In the genomic region with DNA sequence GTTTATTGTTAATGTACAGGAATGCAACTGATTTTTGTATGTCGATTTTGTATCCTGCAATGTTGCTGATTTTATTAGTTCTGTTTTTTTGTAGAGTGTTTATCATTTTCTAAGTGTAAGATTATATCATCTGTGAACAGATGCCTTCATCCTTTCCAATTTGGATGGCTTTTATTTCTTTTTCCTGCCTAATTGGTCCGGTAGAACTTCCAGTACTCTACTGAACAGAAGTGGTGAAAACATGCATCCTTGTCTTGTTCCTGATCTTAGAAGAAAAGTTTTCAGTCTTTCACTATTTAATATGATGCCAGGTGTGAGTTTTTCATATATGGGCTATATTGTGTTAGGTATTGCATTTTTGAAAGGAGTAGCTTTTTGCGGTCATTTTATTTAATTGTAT, we compare ENCODE assay signal across 1 cellular context.
TF ChIP-seq lines count a peak whose summit lies in the region.

No MANE protein-coding gene starts in this region.

TF ChIP-seq in HepG2, 621 proteins besides CTCF, POLR2A, EP300 and RAD21 (continued from another document):
- TF ChIP-seq, protein P1, sequence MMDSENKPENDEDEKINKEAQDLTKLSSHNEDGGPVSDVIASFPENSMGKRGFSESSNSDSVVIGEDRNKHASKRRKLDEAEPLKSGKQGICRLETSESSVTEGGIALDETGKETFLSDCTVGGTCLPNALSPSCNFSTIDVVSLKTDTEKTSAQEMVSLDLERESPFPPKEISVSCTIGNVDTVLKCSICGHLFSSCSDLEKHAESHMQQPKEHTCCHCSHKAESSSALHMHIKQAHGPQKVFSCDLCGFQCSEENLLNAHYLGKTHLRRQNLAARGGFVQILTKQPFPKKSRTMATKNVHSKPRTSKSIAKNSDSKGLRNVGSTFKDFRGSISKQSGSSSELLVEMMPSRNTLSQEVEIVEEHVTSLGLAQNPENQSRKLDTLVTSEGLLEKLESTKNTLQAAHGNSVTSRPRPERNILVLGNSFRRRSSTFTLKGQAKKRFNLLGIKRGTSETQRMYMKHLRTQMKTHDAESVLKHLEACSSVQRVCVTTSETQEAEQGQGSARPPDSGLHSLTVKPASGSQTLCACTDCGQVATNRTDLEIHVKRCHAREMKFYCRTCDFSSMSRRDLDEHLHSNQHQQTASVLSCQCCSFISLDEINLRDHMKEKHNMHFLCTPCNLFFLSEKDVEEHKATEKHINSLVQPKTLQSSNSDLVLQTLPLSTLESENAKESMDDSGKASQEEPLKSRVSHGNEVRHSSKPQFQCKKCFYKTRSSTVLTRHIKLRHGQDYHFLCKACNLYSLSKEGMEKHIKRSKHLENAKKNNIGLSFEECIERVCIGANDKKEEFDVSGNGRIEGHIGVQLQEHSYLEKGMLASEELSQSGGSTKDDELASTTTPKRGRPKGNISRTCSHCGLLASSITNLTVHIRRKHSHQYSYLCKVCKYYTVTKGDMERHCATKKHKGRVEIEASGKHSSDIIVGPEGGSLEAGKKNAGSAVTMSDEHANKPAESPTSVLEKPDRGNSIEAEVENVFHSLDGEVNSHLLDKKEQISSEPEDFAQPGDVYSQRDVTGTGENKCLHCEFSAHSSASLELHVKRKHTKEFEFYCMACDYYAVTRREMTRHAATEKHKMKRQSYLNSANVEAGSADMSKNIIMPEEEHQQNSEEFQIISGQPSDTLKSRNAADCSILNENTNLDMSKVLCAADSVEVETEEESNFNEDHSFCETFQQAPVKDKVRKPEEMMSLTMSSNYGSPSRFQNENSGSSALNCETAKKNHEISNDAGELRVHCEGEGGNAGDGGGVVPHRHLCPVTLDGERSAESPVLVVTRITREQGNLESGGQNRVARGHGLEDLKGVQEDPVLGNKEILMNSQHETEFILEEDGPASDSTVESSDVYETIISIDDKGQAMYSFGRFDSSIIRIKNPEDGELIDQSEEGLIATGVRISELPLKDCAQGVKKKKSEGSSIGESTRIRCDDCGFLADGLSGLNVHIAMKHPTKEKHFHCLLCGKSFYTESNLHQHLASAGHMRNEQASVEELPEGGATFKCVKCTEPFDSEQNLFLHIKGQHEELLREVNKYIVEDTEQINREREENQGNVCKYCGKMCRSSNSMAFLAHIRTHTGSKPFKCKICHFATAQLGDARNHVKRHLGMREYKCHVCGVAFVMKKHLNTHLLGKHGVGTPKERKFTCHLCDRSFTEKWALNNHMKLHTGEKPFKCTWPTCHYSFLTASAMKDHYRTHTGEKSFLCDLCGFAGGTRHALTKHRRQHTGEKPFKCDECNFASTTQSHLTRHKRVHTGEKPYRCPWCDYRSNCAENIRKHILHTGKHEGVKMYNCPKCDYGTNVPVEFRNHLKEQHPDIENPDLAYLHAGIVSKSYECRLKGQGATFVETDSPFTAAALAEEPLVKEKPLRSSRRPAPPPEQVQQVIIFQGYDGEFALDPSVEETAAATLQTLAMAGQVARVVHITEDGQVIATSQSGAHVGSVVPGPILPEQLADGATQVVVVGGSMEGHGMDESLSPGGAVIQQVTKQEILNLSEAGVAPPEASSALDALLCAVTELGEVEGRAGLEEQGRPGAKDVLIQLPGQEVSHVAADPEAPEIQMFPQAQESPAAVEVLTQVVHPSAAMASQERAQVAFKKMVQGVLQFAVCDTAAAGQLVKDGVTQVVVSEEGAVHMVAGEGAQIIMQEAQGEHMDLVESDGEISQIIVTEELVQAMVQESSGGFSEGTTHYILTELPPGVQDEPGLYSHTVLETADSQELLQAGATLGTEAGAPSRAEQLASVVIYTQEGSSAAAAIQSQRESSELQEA (CRISPR knock-in tag; IDR thresholded peaks at IDR 0.05; ENCODE audit: not compliant biosample characterization) = no peak
- TF ChIP-seq GABPA (IDR thresholded peaks at IDR 0.05; ENCODE audit: low read depth, low read length) (no peak), GABPA (CRISPR knock-in tag; IDR thresholded peaks at IDR 0.05; ENCODE audit: low read depth) (no peak), ZNF44 (CRISPR knock-in tag; IDR thresholded peaks at IDR 0.05) (no peak), NFRKB (IDR thresholded peaks at IDR 0.05) (no peak), GTF3A (CRISPR knock-in tag; conservative IDR thresholded peaks at IDR 0.05) (no peak), ZNF260 (CRISPR knock-in tag; IDR thresholded peaks at IDR 0.05; ENCODE audit: borderline replicate concordance, low read depth) (no peak), ZNF761 (CRISPR knock-in tag; conservative IDR thresholded peaks at IDR 0.05) (no peak), MAFK (conservative IDR thresholded peaks at IDR 0.05 in 1 of 2, IDR thresholded peaks at IDR 0.05 in 1 of 2; ENCODE audit: low read length in 2 of 2) (no peak), SALL1 (CRISPR knock-in tag; IDR thresholded peaks at IDR 0.05) (no peak), ZBTB7A (CRISPR knock-in tag; IDR thresholded peaks at IDR 0.05) (no peak)
- TF ChIP-seq, protein P2, sequence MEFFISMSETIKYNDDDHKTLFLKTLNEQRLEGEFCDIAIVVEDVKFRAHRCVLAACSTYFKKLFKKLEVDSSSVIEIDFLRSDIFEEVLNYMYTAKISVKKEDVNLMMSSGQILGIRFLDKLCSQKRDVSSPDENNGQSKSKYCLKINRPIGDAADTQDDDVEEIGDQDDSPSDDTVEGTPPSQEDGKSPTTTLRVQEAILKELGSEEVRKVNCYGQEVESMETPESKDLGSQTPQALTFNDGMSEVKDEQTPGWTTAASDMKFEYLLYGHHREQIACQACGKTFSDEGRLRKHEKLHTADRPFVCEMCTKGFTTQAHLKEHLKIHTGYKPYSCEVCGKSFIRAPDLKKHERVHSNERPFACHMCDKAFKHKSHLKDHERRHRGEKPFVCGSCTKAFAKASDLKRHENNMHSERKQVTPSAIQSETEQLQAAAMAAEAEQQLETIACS (CRISPR knock-in tag; IDR thresholded peaks at IDR 0.05) = no peak
- TF ChIP-seq, protein P3, sequence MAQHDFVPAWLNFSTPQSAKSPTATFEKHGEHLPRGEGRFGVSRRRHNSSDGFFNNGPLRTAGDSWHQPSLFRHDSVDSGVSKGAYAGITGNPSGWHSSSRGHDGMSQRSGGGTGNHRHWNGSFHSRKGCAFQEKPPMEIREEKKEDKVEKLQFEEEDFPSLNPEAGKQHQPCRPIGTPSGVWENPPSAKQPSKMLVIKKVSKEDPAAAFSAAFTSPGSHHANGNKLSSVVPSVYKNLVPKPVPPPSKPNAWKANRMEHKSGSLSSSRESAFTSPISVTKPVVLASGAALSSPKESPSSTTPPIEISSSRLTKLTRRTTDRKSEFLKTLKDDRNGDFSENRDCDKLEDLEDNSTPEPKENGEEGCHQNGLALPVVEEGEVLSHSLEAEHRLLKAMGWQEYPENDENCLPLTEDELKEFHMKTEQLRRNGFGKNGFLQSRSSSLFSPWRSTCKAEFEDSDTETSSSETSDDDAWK (CRISPR knock-in tag; IDR thresholded peaks at IDR 0.05) = no peak
- TF ChIP-seq, protein P4, sequence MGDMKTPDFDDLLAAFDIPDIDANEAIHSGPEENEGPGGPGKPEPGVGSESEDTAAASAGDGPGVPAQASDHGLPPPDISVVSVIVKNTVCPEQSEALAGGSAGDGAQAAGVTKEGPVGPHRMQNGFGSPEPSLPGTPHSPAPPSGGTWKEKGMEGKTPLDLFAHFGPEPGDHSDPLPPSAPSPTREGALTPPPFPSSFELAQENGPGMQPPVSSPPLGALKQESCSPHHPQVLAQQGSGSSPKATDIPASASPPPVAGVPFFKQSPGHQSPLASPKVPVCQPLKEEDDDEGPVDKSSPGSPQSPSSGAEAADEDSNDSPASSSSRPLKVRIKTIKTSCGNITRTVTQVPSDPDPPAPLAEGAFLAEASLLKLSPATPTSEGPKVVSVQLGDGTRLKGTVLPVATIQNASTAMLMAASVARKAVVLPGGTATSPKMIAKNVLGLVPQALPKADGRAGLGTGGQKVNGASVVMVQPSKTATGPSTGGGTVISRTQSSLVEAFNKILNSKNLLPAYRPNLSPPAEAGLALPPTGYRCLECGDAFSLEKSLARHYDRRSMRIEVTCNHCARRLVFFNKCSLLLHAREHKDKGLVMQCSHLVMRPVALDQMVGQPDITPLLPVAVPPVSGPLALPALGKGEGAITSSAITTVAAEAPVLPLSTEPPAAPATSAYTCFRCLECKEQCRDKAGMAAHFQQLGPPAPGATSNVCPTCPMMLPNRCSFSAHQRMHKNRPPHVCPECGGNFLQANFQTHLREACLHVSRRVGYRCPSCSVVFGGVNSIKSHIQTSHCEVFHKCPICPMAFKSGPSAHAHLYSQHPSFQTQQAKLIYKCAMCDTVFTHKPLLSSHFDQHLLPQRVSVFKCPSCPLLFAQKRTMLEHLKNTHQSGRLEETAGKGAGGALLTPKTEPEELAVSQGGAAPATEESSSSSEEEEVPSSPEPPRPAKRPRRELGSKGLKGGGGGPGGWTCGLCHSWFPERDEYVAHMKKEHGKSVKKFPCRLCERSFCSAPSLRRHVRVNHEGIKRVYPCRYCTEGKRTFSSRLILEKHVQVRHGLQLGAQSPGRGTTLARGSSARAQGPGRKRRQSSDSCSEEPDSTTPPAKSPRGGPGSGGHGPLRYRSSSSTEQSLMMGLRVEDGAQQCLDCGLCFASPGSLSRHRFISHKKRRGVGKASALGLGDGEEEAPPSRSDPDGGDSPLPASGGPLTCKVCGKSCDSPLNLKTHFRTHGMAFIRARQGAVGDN (CRISPR knock-in tag; IDR thresholded peaks at IDR 0.05) = no peak
- TF ChIP-seq, protein P5, sequence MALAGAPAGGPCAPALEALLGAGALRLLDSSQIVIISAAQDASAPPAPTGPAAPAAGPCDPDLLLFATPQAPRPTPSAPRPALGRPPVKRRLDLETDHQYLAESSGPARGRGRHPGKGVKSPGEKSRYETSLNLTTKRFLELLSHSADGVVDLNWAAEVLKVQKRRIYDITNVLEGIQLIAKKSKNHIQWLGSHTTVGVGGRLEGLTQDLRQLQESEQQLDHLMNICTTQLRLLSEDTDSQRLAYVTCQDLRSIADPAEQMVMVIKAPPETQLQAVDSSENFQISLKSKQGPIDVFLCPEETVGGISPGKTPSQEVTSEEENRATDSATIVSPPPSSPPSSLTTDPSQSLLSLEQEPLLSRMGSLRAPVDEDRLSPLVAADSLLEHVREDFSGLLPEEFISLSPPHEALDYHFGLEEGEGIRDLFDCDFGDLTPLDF (CRISPR knock-in tag; IDR thresholded peaks at IDR 0.05) = no peak
